Comparison of ENCODE assay signal across 27 cellular contexts in the genomic region with DNA sequence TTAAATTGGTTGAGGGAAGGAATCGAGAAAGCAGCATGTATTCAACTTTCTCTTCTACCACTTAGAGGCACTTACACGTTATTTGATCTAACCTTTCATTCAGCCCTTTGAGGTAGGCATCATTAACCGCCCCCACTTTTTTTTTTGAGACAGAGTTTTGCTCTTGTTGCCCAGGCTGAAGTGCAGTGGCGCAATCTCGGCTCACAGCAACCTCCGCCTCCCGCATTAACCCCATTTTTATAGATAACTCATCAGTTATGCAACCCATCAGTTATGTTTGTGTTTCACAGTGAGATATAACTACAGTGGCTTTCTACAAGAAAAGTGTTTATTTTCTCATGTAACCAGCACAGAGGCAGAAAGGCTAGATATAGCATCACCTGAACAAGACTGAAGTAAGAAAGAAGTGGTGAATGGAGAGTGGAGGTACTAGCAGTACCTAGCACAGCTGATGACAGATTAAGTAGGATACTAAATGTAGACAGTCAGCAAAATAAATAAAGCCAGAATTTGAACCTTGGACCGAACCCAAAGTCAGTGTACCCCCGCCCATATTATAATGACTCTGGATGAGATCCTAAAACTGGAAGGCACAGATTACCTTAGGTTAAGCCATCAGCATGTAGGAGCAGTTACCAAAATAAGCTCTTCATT.
DNase-seq lines count a peak whose midpoint lies in the region; ATAC-seq and TF ChIP-seq lines count a peak whose summit lies in the region.
"Had no signal": no experiment of that assay in that cellular context is flagged by ENCODE, and none has a peak within 500 bp of the region (broad histone marks: within the 10 kb centered on the region; RNA-seq: fewer than 3 reads in every experiment).

No MANE protein-coding gene starts in this region.

- peaks cover 11% of the 10 kb centered on the region for H3K36me3 Mint-ChIP-seq in type B pancreatic cell

- no peak for TF ChIP-seq CTCF in type B pancreatic cell (conservative IDR thresholded peaks at IDR 0.05)

- peaks cover 11% of the 10 kb centered on the region for H3K4me1 Mint-ChIP-seq in type B pancreatic cell (ENCODE audit: unreplicated experiment)
- H3K4me1 Mint-ChIP-seq: activated CD4-positive, alpha-beta T cell treated with anti-CD3 and anti-CD28 coated beads for 36 hours; activated T-helper 17 cell treated with anti-CD3 and anti-CD28 coated beads, Interleukin-2, amount 50 U/mL, for 72 hours; brain had no signal

- no peaks in the 10 kb centered on the region for H3K27me3 Mint-ChIP-seq in type B pancreatic cell
- H3K27me3 Mint-ChIP-seq: activated CD4-positive, alpha-beta T cell treated with anti-CD3 and anti-CD28 coated beads for 36 hours; activated T-helper 17 cell treated with anti-CD3 and anti-CD28 coated beads, Interleukin-2, amount 50 U/mL, for 72 hours; brain; naive thymus-derived CD8-positive, alpha-beta T cell had no signal

- peak; percentile 4 for DNase-seq in DMS79 treated with DMSO at 0.1 percent for 48 hours (lab: John Stamatoyannopoulos, UW)
- no peak for DNase-seq in DMS79 (lab: John Stamatoyannopoulos, UW)
- DNase-seq in OCI-M1 (lab: John Stamatoyannopoulos, UW): peak; percentile 17
- peak; percentile 58 for DNase-seq in iris pigment epithelial cell (ENCODE audit: low read depth)
- DNase-seq in type B pancreatic cell (ENCODE audit: extremely low spot score, unreplicated experiment): no peak
- no peak for DNase-seq in stimulated activated CD8-positive, alpha-beta memory T cell treated with anti-CD3 and anti-CD28 coated beads, Interleukin-4, amount 100 ng/mL, for 48 hours
- no peak for DNase-seq in ureter (ENCODE audit: low spot score)
- DNase-seq: activated CD4-positive, alpha-beta T cell treated with anti-CD3 and anti-CD28 coated beads for 36 hours; activated CD8-positive, alpha-beta T cell treated with anti-CD3 and anti-CD28 coated beads, Interleukin-2, amount 10 ng/mL, durations not matched to agents 7 days and 5 days; activated naive CD4-positive, alpha-beta T cell treated with anti-CD3 and anti-CD28 coated beads, Interleukin-2, amount 50 U/mL, for 16 hours; amniotic stem cell; dorsolateral prefrontal cortex; GM23248; heart right ventricle; KG1; MM.1S; naive thymus-derived CD8-positive, alpha-beta T cell; NCI-H524 treated with DMSO at 0.1 percent for 48 hours; nucleus accumbens; Peyer's patch; psoas muscle; SHP77 treated with DMSO at 0.1 percent for 48 hours; stimulated activated CD4-positive, alpha-beta T cell treated with anti-CD3 and anti-CD28 coated beads, Interleukin-4, amount 100 ng/mL, for 24 hours; trophoblast cell had no signal

- peak overlapping the region; percentile 18 for H3K27ac Mint-ChIP-seq in type B pancreatic cell
- H3K27ac Mint-ChIP-seq: activated CD4-positive, alpha-beta T cell treated with anti-CD3 and anti-CD28 coated beads for 36 hours; activated CD8-positive, alpha-beta T cell treated with anti-CD3 and anti-CD28 coated beads, Interleukin-2, amount 10 ng/mL, durations not matched to agents 7 days and 5 days; activated T-helper 17 cell treated with anti-CD3 and anti-CD28 coated beads, Interleukin-2, amount 50 U/mL, for 72 hours; brain had no signal

- ATAC-seq in GM18867 (IDR thresholded peaks at IDR 0.05; ENCODE audit: unreplicated experiment): no peak
- ATAC-seq: activated CD4-positive, alpha-beta T cell treated with anti-CD3 and anti-CD28 coated beads for 36 hours; activated CD8-positive, alpha-beta T cell treated with anti-CD3 and anti-CD28 coated beads, Interleukin-2, amount 10 ng/mL, durations not matched to agents 7 days and 5 days; activated T-helper 17 cell treated with anti-CD3 and anti-CD28 coated beads, Interleukin-2, amount 50 U/mL, for 72 hours; heart right ventricle; naive thymus-derived CD8-positive, alpha-beta T cell; psoas muscle had no signal

- H3K4me3 Mint-ChIP-seq in type B pancreatic cell: no peak overlapping the region
- H3K4me3 Mint-ChIP-seq: activated CD4-positive, alpha-beta T cell treated with anti-CD3 and anti-CD28 coated beads for 36 hours; activated CD8-positive, alpha-beta T cell treated with anti-CD3 and anti-CD28 coated beads, Interleukin-2, amount 10 ng/mL, durations not matched to agents 7 days and 5 days; activated T-helper 17 cell treated with anti-CD3 and anti-CD28 coated beads, Interleukin-2, amount 50 U/mL, for 72 hours; brain; naive thymus-derived CD8-positive, alpha-beta T cell had no signal

- H3K9me3 Mint-ChIP-seq in type B pancreatic cell: peaks cover 18% of the 10 kb centered on the region
- H3K9me3 Mint-ChIP-seq: brain had no signal

Comparison
In these comparisons a context has a peak if more than half of its experiments do, and no peak if none do; other contexts are left out.
1. DNase-seq: peak in DMS79 treated with DMSO at 0.1 percent for 48 hours (single experiment), OCI-M1 (single experiment) and iris pigment epithelial cell (single experiment); none in DMS79 (single experiment), type B pancreatic cell (single experiment), stimulated activated CD8-positive, alpha-beta memory T cell treated with anti-CD3 and anti-CD28 coated beads, Interleukin-4, amount 100 ng/mL, for 48 hours (single experiment) and ureter (single experiment).